10 cellular contexts compared by ENCODE assay signal in the genomic region with DNA sequence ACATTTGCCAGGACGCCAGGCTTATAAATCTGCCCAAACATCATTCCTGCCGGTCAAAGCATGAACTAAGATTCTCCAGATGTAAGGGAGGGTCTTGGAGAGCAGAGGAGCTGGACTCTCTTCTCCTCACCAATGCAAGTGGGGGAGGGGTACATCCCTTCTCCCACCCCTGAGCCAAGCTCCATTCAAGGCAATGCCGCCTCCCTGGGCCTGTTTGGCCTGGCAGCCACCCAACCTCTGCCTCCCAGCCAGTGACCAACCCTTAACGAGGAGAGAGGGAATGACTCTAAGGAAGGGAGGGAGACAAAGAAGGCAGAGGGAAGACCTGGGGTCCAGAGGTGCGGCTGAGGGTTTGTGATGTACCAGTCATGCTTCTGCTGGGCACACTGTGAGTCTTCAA. TPM values are rescaled to one million over a fixed set of nuclear protein-coding genes. Genes with fewer than 3 reads are reported as not detected.
DNase-seq lines count a peak whose midpoint lies in the region; ATAC-seq lines count a peak whose summit lies in the region.
"Had no signal": no experiment of that assay in that cellular context is flagged by ENCODE, and none has a peak within 500 bp of the region (broad histone marks: within the 10 kb centered on the region; RNA-seq: fewer than 3 reads in every experiment).

No MANE protein-coding gene starts in this region.

- H3K27ac ChIP-seq in BLaER1, result peak overlapping the region; percentile 86
- H3K27ac ChIP-seq: SJSA1 had no signal

- DNase-seq in amniotic epithelial cell (ENCODE audit: low read depth), result peak; percentile 82
- peak; percentile 68 for DNase-seq in left ventricle myocardium superior
- peak; percentile 42 for DNase-seq in pons (ENCODE audit: low spot score)
- no peak for DNase-seq in NCI-H82 (lab: John Stamatoyannopoulos, UW)
- no peak for DNase-seq in NCI-H2107 (lab: John Stamatoyannopoulos, UW)
- no peak for DNase-seq in NCI-H748 (lab: John Stamatoyannopoulos, UW; ENCODE audit: unreplicated experiment)
- DNase-seq: NCI-H1694 had no signal

- H3K36me3 ChIP-seq in BLaER1, result no peaks in the 10 kb centered on the region
- H3K36me3 ChIP-seq: SJSA1 had no signal

- H3K4me3 ChIP-seq in BLaER1, result 0 out of 2 replicates have a peak overlapping the region, but pooled peaks have one; percentile 15
- H3K4me3 ChIP-seq: SJSA1 had no signal

- H3K9me3 ChIP-seq in BLaER1, result no peaks in the 10 kb centered on the region
- H3K9me3 ChIP-seq: SJSA1 had no signal

- H4K20me1 ChIP-seq in BLaER1, result no peaks in the 10 kb centered on the region

- ATAC-seq in left ventricle myocardium superior, result peak; percentile 67
- ATAC-seq in HG03460 (IDR thresholded peaks at IDR 0.05; ENCODE audit: unreplicated experiment), result no peak

- H3K4me1 ChIP-seq in BLaER1, result peaks cover 43% of the 10 kb centered on the region

- no peaks in the 10 kb centered on the region for H3K27me3 ChIP-seq in BLaER1
- H3K27me3 ChIP-seq: SJSA1 had no signal

- peak overlapping the region; percentile 71 for H3K9ac ChIP-seq in BLaER1

- intact Hi-C loops in left ventricle myocardium superior (cut with micrococcal nuclease), result no loop called here

- H3K4me2 ChIP-seq in BLaER1, result peak overlapping the region; percentile 85

RNA-seq across cellular contexts. Expression of a gene that starts 13.8 kb away (rescaled TPM):
- not detected for total RNA-seq in left ventricle myocardium superior
- total RNA-seq: SJSA1 had no signal

RNA-seq across cellular contexts. Expression of a gene that starts 20.9 kb away (rescaled TPM):
- total RNA-seq in left ventricle myocardium superior, result 1.5 TPM

RNA-seq across cellular contexts. Expression of a gene that starts 21.5 kb away (rescaled TPM):
- 0.27 TPM for total RNA-seq in left ventricle myocardium superior
- total RNA-seq: SJSA1 had no signal

RNA-seq across cellular contexts. Expression of a gene that starts 34.8 kb away (rescaled TPM):
- total RNA-seq in left ventricle myocardium superior, result 110 TPM

RNA-seq across cellular contexts. Expression of a gene that starts 43.1 kb away (rescaled TPM):
- total RNA-seq in left ventricle myocardium superior, result 23.8 TPM

Comparison
In these comparisons a context has a peak if more than half of its experiments do, and no peak if none do; other contexts are left out.
1. DNase-seq: peak in amniotic epithelial cell (single experiment), left ventricle myocardium superior (single experiment) and pons (single experiment); none in NCI-H82 (single experiment), NCI-H2107 (single experiment) and NCI-H748 (single experiment).